Comparison of ENCODE assay signal across 16 cellular contexts in genomic region chr1:193216920-193217319, GRCh38. TPM values are rescaled to one million over a fixed set of nuclear protein-coding genes. Genes with fewer than 3 reads are reported as not detected.
DNase-seq lines count a peak whose midpoint lies in the region; ATAC-seq, FAIRE-seq and TF ChIP-seq lines count a peak whose summit lies in the region.
"Had no signal": no experiment of that assay in that cellular context is flagged by ENCODE, and none has a peak within 500 bp of the region (broad histone marks: within the 10 kb centered on the region; RNA-seq: fewer than 3 reads in every experiment).

No MANE protein-coding gene starts in this region.

- intact Hi-C loops in natural killer cell (cut with micrococcal nuclease) = no loop called here

- H3K27ac Mint-ChIP-seq in GM23338 (peak overlapping the region; percentile 21; the same call in 1 of the 2 replicates), natural killer cell (no peak overlapping the region)
- no peak overlapping the region for H3K27ac Mint-ChIP-seq in activated naive CD8-positive, alpha-beta T cell treated with anti-CD3 and anti-CD28 coated beads for 36 hours
- H3K27ac Mint-ChIP-seq: activated naive CD4-positive, alpha-beta T cell treated with anti-CD3 and anti-CD28 coated beads, Interleukin-2, amount 50 U/mL, for 72 hours; progenitor cell of endocrine pancreas had no signal

- H3K36me3 ChIP-seq in GM23338 (ENCODE audit: insufficient read depth) = no peaks in the 10 kb centered on the region; the same call in 1 of the 2 replicates
- peaks cover 44% of the 10 kb centered on the region for H3K36me3 ChIP-seq in NT2/D1 (ENCODE audit: insufficient read depth, insufficient read length, low read length)
- H3K36me3 ChIP-seq in small intestine (ENCODE audit: control insufficient read depth in 2 of 2, insufficient read depth in 2 of 2, low read length in 2 of 2) = peaks cover 2 to 7% of the 10 kb centered on the region in 2 donors

- H3K4me1 Mint-ChIP-seq in GM23338 (peaks cover 35% of the 10 kb centered on the region), natural killer cell (peaks cover 5 to 20% of the 10 kb centered on the region in 2 donors)
- H3K4me1 Mint-ChIP-seq in activated naive CD8-positive, alpha-beta T cell treated with anti-CD3 and anti-CD28 coated beads for 36 hours = peaks cover 8% of the 10 kb centered on the region

- no peaks in the 10 kb centered on the region for H3K79me2 ChIP-seq in GM23338 (replicated peaks; ENCODE audit: insufficient read depth)

- H3K4me3 ChIP-seq in GM12864 (ENCODE audit: low read depth, low read length) = no peak overlapping the region
- no peak overlapping the region; the same call in 1 of the 2 replicates for H3K4me3 ChIP-seq in GM23338
- H3K4me3 ChIP-seq in NT2/D1 (ENCODE audit: insufficient read length, low read depth) = no peak overlapping the region
- H3K4me3 ChIP-seq in small intestine (ENCODE audit: low read depth in 1 of 2, low read length in 2 of 2) = no peak overlapping the region
- H3K4me3 ChIP-seq: mucosa of descending colon, SJCRH30 had no signal

- H3K9me3 ChIP-seq in NT2/D1 (ENCODE audit: insufficient read depth, low read length) (no peaks in the 10 kb centered on the region; the same call in 1 of the 2 replicates), small intestine (ENCODE audit: control insufficient read depth, low read depth) (no peaks in the 10 kb centered on the region)
- H3K9me3 ChIP-seq: mucosa of descending colon, SJCRH30 had no signal

- H3K27me3 ChIP-seq in GM23338 (ENCODE audit: insufficient read depth) = no peaks in the 10 kb centered on the region
- H3K27me3 ChIP-seq in NT2/D1 (ENCODE audit: insufficient read depth, insufficient read length) = no peaks in the 10 kb centered on the region
- no peaks in the 10 kb centered on the region for H3K27me3 ChIP-seq in small intestine (ENCODE audit: control insufficient read depth in 2 of 2, insufficient read depth in 2 of 2, low read length in 2 of 2)
- H3K27me3 ChIP-seq: SJCRH30 had no signal

- TF ChIP-seq CTCF in GM12864 (IDR thresholded peaks at IDR 0.05; ENCODE audit: low read depth, low read length, missing control alignments) = no peak
- no peak for TF ChIP-seq CTCF in GM23338 (conservative IDR thresholded peaks at IDR 0.05; ENCODE audit: low read depth in 2 of 2)
- no peak for TF ChIP-seq CTCF in natural killer cell (IDR thresholded peaks at IDR 0.05)

- H3K36me3 Mint-ChIP-seq in GM23338 (ENCODE audit: low read depth) = peaks cover 33% of the 10 kb centered on the region
- H3K36me3 Mint-ChIP-seq in activated naive CD8-positive, alpha-beta T cell treated with anti-CD3 and anti-CD28 coated beads for 36 hours = peaks cover 58% of the 10 kb centered on the region
- no peaks in the 10 kb centered on the region for H3K36me3 Mint-ChIP-seq in natural killer cell

- no peaks in the 10 kb centered on the region for H3K9me2 ChIP-seq in GM23338 (ENCODE audit: insufficient read depth)

- H3K9ac ChIP-seq in NT2/D1 (ENCODE audit: insufficient read length, low read depth) = no peak overlapping the region

- no peaks in the 10 kb centered on the region for H3K9me3 Mint-ChIP-seq in GM23338
- no peaks in the 10 kb centered on the region for H3K9me3 Mint-ChIP-seq in activated naive CD8-positive, alpha-beta T cell treated with anti-CD3 and anti-CD28 coated beads for 36 hours
- H3K9me3 Mint-ChIP-seq in natural killer cell = no peaks in the 10 kb centered on the region
- H3K9me3 Mint-ChIP-seq: central memory CD8-positive, alpha-beta T cell had no signal

- no peaks in the 10 kb centered on the region; the same call in 1 of the 2 replicates for H4K20me1 ChIP-seq in GM23338 (replicated peaks; ENCODE audit: insufficient read depth)

- H3K27me3 Mint-ChIP-seq in GM23338 (ENCODE audit: insufficient read depth, low read depth, poor library complexity) (peaks cover 4% of the 10 kb centered on the region), natural killer cell (ENCODE audit: low read depth in 2 of 2) (no peaks in the 10 kb centered on the region)
- H3K27me3 Mint-ChIP-seq in activated naive CD8-positive, alpha-beta T cell treated with anti-CD3 and anti-CD28 coated beads for 36 hours = no peaks in the 10 kb centered on the region
- H3K27me3 Mint-ChIP-seq: central memory CD8-positive, alpha-beta T cell; progenitor cell of endocrine pancreas had no signal

- H3K27ac ChIP-seq in GM23338 (ENCODE audit: low read depth) (peak overlapping the region; percentile 70; the same call in 1 of the 2 replicates), small intestine (ENCODE audit: low read depth in 1 of 2, low read length in 1 of 2) (no peak overlapping the region)
- H3K27ac ChIP-seq: SJCRH30, VCaP had no signal

- peak; percentile 31 for DNase-seq in GM12864 (ENCODE audit: low read depth)
- DNase-seq in GM23338 (ENCODE audit: low spot score) = peak; percentile 85
- DNase-seq in NT2/D1 (ENCODE audit: low read depth, low spot score) = peak; percentile 47
- peak; percentile 73 for DNase-seq in iPS DF 19.7 (ENCODE audit: low read depth, low spot score)
- DNase-seq in activated naive CD8-positive, alpha-beta T cell treated with anti-CD3 and anti-CD28 coated beads for 36 hours = no peak
- DNase-seq in small intestine = no peak
- no peak for DNase-seq in natural killer cell
- no peak for DNase-seq in DMS79 treated with DMSO at 0.1 percent for 48 hours (lab: John Stamatoyannopoulos, UW)
- DNase-seq: mucosa of descending colon; NCI-H524 treated with DMSO at 0.1 percent for 48 hours; SJCRH30; stimulated activated CD4-positive, alpha-beta T cell treated with anti-CD3 and anti-CD28 coated beads, Interleukin-1b, Interleukin-23, amount 100 ng/mL, for 48 hours had no signal

- no peak overlapping the region for H3K4me3 Mint-ChIP-seq in GM23338
- H3K4me3 Mint-ChIP-seq in activated naive CD8-positive, alpha-beta T cell treated with anti-CD3 and anti-CD28 coated beads for 36 hours = no peak overlapping the region
- no peak overlapping the region for H3K4me3 Mint-ChIP-seq in natural killer cell
- H3K4me3 Mint-ChIP-seq: central memory CD8-positive, alpha-beta T cell had no signal

- H2AFZ ChIP-seq in GM23338 = no peak overlapping the region

- FAIRE-seq in small intestine (lab: Jason Lieb, UNC) = no peak

- H3K4me1 ChIP-seq in GM23338 (ENCODE audit: insufficient read depth) (peaks cover 23% of the 10 kb centered on the region), NT2/D1 (ENCODE audit: insufficient read depth, insufficient read length) (no peaks in the 10 kb centered on the region), small intestine (ENCODE audit: control insufficient read depth in 2 of 2, insufficient read depth in 1 of 2, low read depth in 1 of 2, low read length in 1 of 2) (no peaks in the 10 kb centered on the region)

- WGBS in small intestine, 3 donors = 84 to 95% (median 92%) methylated on average over 8 of the region's 8 CpGs

- peak overlapping the region; percentile 50; the same call in 1 of the 2 replicates for H3K4me2 ChIP-seq in GM23338

- H3F3A ChIP-seq in GM23338 (replicated peaks; ENCODE audit: low read depth) = no peaks in the 10 kb centered on the region

- ATAC-seq in GM23338 = peak; percentile 98
- no peak for ATAC-seq in natural killer cell
- ATAC-seq: activated naive CD4-positive, alpha-beta T cell treated with anti-CD3 and anti-CD28 coated beads, Interleukin-2, amount 50 U/mL, for 72 hours; mucosa of descending colon had no signal

TF ChIP-seq in GM23338, 12 proteins besides CTCF, POLR2A, EP300 and RAD21 (continues in another document):
- TF ChIP-seq JUNB (IDR thresholded peaks at IDR 0.05; ENCODE audit: unreplicated experiment) = no peak
- TF ChIP-seq STAT1 (IDR thresholded peaks at IDR 0.05; ENCODE audit: unreplicated experiment) = no peak
- no peak for TF ChIP-seq ZNF114 (CRISPR knock-in tag; IDR thresholded peaks at IDR 0.05)

RNA-seq across cellular contexts. Expression of gene B3GALT2, which starts 30.5 kb away (rescaled TPM):
- total RNA-seq in GM23338 (2014; rRNA removed; shearing (Covaris generic)) = not detected in 2 replicates
- polyA plus RNA-seq in GM23338 (2016; fragmentation: Nextera tagmentation; extraction: Ambion mirVana) (0.82 and 1.2 TPM in 2 replicates), small intestine (1 to 10 TPM in 1 of 3 donors, under 1 TPM in 2; 0.45 to 1.1 (median 0.60) TPM)
- not detected for total RNA-seq in activated naive CD8-positive, alpha-beta T cell treated with anti-CD3 and anti-CD28 coated beads for 36 hours
- total RNA-seq in natural killer cell = not detected
- total RNA-seq: activated naive CD4-positive, alpha-beta T cell treated with anti-CD3 and anti-CD28 coated beads, Interleukin-2, amount 50 U/mL, for 72 hours had no signal

Comparison
In these comparisons a context has a peak if more than half of its experiments do, and no peak if none do; other contexts are left out.
1. DNase-seq: peak in GM12864 (single experiment), GM23338 (single experiment), NT2/D1 (single experiment) and iPS DF 19.7 (single experiment); none in activated naive CD8-positive, alpha-beta T cell treated with anti-CD3 and anti-CD28 coated beads for 36 hours (single experiment), small intestine (single experiment), natural killer cell (single experiment) and DMS79 treated with DMSO at 0.1 percent for 48 hours (single experiment).